Comparison of ENCODE assay signal across 1 cellular context in the genomic region with DNA sequence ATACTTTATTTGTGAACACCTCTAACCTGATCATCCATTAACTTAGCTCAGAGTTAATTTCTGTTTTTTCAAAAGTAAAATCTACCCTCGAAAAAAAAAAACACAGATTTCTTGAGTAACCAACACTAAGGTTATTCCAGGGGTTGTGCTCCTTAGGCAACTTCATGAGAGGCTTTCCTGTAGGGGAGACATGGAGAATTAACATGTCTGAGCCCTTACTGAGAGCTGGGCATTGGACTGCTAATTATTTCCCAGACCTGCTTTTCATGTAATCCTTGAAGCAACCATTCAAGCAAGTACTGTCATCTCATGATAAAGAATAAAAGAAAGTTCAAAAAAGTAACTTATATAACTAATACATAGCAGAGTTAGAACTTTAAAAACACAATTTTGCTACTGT.
TF ChIP-seq lines count a peak whose summit lies in the region.

No MANE protein-coding gene starts in this region.

TF ChIP-seq in A549, 52 proteins besides CTCF, POLR2A, EP300 and RAD21 (continued from another document):
- TF ChIP-seq, protein P1, sequence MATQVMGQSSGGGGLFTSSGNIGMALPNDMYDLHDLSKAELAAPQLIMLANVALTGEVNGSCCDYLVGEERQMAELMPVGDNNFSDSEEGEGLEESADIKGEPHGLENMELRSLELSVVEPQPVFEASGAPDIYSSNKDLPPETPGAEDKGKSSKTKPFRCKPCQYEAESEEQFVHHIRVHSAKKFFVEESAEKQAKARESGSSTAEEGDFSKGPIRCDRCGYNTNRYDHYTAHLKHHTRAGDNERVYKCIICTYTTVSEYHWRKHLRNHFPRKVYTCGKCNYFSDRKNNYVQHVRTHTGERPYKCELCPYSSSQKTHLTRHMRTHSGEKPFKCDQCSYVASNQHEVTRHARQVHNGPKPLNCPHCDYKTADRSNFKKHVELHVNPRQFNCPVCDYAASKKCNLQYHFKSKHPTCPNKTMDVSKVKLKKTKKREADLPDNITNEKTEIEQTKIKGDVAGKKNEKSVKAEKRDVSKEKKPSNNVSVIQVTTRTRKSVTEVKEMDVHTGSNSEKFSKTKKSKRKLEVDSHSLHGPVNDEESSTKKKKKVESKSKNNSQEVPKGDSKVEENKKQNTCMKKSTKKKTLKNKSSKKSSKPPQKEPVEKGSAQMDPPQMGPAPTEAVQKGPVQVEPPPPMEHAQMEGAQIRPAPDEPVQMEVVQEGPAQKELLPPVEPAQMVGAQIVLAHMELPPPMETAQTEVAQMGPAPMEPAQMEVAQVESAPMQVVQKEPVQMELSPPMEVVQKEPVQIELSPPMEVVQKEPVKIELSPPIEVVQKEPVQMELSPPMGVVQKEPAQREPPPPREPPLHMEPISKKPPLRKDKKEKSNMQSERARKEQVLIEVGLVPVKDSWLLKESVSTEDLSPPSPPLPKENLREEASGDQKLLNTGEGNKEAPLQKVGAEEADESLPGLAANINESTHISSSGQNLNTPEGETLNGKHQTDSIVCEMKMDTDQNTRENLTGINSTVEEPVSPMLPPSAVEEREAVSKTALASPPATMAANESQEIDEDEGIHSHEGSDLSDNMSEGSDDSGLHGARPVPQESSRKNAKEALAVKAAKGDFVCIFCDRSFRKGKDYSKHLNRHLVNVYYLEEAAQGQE (IDR thresholded peaks at IDR 0.05), result no peak
- TF ChIP-seq POLR2AphosphoS2 (conservative IDR thresholded peaks at IDR 0.05; ENCODE audit: low read length) (no peak), ESRRA (IDR thresholded peaks at IDR 0.05; ENCODE audit: borderline replicate concordance, low read length) (no peak), MAFK (IDR thresholded peaks at IDR 0.05; ENCODE audit: partially characterized antibody) (no peak), HOXA7 (CRISPR knock-in tag; IDR thresholded peaks at IDR 0.05) (no peak), FOXS1 (CRISPR knock-in tag; IDR thresholded peaks at IDR 0.05) (no peak), ZNF302 (CRISPR knock-in tag; IDR thresholded peaks at IDR 0.05) (no peak), KDM1A (IDR thresholded peaks at IDR 0.05; ENCODE audit: low read depth) (no peak)
- TF ChIP-seq, protein P2, sequence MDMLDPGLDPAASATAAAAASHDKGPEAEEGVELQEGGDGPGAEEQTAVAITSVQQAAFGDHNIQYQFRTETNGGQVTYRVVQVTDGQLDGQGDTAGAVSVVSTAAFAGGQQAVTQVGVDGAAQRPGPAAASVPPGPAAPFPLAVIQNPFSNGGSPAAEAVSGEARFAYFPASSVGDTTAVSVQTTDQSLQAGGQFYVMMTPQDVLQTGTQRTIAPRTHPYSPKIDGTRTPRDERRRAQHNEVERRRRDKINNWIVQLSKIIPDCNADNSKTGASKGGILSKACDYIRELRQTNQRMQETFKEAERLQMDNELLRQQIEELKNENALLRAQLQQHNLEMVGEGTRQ (IDR thresholded peaks at IDR 0.05), result no peak
